Comparison of ENCODE assay signal across 23 cellular contexts in genomic region chr14:79011920-79012204, GRCh38.
A peak's percentile ranks its signal among the peaks of the same experiment; 100 is the strongest.
DNase-seq lines count a peak whose midpoint lies in the region; ATAC-seq, FAIRE-seq and TF ChIP-seq lines count a peak whose summit lies in the region.
"Had no signal": no experiment of that assay in that cellular context is flagged by ENCODE, and none has a peak within 500 bp of the region (broad histone marks: within the 10 kb centered on the region; RNA-seq: fewer than 3 reads in every experiment).

No MANE protein-coding gene starts in this region.

- CTCF ChIA-PET in PC-3 (lab: Charles Lee): no interaction called here

- no peaks in the 10 kb centered on the region for H3K9me3 ChIP-seq in PC-3 (ENCODE audit: low read length)
- H3K9me3 ChIP-seq in astrocyte (ENCODE audit: insufficient read depth, low read depth, low read length): no peaks in the 10 kb centered on the region
- no peaks in the 10 kb centered on the region for H3K9me3 ChIP-seq in osteoblast (ENCODE audit: low read depth, low read length)
- H3K9me3 ChIP-seq: pancreas had no signal

- no peak overlapping the region for H3K4me3 Mint-ChIP-seq in astrocyte (ENCODE audit: unreplicated experiment)
- H3K4me3 Mint-ChIP-seq: activated T-cell treated with anti-CD3 and anti-CD28 coated beads, Interleukin-2, amount 50 U/mL, for 24 hours; IgD-negative memory B cell; stimulated activated effector memory CD8-positive, alpha-beta T cell treated with anti-CD3 and anti-CD28 coated beads, Interleukin-12 subunit alpha, Interleukin-12 subunit beta, amount 100 ng/mL, for 72 hours had no signal

- H3K36me3 Mint-ChIP-seq in astrocyte (ENCODE audit: low read depth, unreplicated experiment): no peaks in the 10 kb centered on the region
- H3K36me3 Mint-ChIP-seq: IgD-negative memory B cell; stimulated activated effector memory CD8-positive, alpha-beta T cell treated with anti-CD3 and anti-CD28 coated beads, Interleukin-12 subunit alpha, Interleukin-12 subunit beta, amount 100 ng/mL, for 72 hours had no signal

- H3K27ac ChIP-seq in PC-3 (ENCODE audit: low read length) (peak overlapping the region; percentile 88), astrocyte (ENCODE audit: low read depth, low read length) (peak overlapping the region; percentile 82), osteoblast (ENCODE audit: low read depth, low read length) (peak overlapping the region; percentile 70)
- H3K27ac ChIP-seq: C4-2B, pancreas, WERI-Rb-1 had no signal

- no peaks in the 10 kb centered on the region for H3K9me2 ChIP-seq in PC-3 (replicated peaks; ENCODE audit: low read length)

- ATAC-seq in PC-3: peak; percentile 80
- no peak for ATAC-seq in GM18502 (IDR thresholded peaks at IDR 0.05; ENCODE audit: poor library complexity, unreplicated experiment)
- ATAC-seq: left cardiac atrium; right cardiac atrium; stimulated activated effector memory CD8-positive, alpha-beta T cell treated with anti-CD3 and anti-CD28 coated beads, Interleukin-12 subunit alpha, Interleukin-12 subunit beta, amount 100 ng/mL, for 72 hours had no signal

- H3K79me2 ChIP-seq in PC-3 (ENCODE audit: low read length): no peaks in the 10 kb centered on the region
- no peaks in the 10 kb centered on the region for H3K79me2 ChIP-seq in astrocyte (ENCODE audit: insufficient read depth, low read length)
- no peaks in the 10 kb centered on the region for H3K79me2 ChIP-seq in osteoblast (ENCODE audit: insufficient read depth, low read length)

- no peak for TF ChIP-seq CTCF in AG10803 (conservative IDR thresholded peaks at IDR 0.05; ENCODE audit: low read length)
- TF ChIP-seq CTCF in PC-3 (conservative IDR thresholded peaks at IDR 0.05; ENCODE audit: low read depth, low read length): no peak
- TF ChIP-seq CTCF in astrocyte (IDR thresholded peaks at IDR 0.05; ENCODE audit: insufficient read depth, low read depth, low read length): no peak
- no peak for TF ChIP-seq CTCF in osteoblast (IDR thresholded peaks at IDR 0.05; ENCODE audit: extremely low read depth, low read depth, low read length)
- no peak for TF ChIP-seq CTCF in GM10266 (IDR thresholded peaks at IDR 0.05; ENCODE audit: control insufficient read depth, insufficient read depth, low read depth, missing control alignments)

- no TSS peak for BruUV-seq in PC-3 (replicated peaks; lab: Mats Ljungman, UMichigan)

- H3K36me3 ChIP-seq in PC-3 (ENCODE audit: low read depth, low read length) (no peaks in the 10 kb centered on the region), astrocyte (ENCODE audit: insufficient read depth, low read length) (no peaks in the 10 kb centered on the region), osteoblast (ENCODE audit: insufficient read depth, low read length) (no peaks in the 10 kb centered on the region)
- H3K36me3 ChIP-seq: pancreas, WERI-Rb-1 had no signal

- peak overlapping the region; percentile 87 for H3K27ac Mint-ChIP-seq in astrocyte (ENCODE audit: unreplicated experiment)
- H3K27ac Mint-ChIP-seq: activated T-cell treated with anti-CD3 and anti-CD28 coated beads, Interleukin-2, amount 50 U/mL, for 24 hours; IgD-negative memory B cell; stimulated activated effector memory CD8-positive, alpha-beta T cell treated with anti-CD3 and anti-CD28 coated beads, Interleukin-12 subunit alpha, Interleukin-12 subunit beta, amount 100 ng/mL, for 72 hours had no signal

- H3K4me2 ChIP-seq in PC-3 (ENCODE audit: low read length): peak overlapping the region; percentile 62
- peak overlapping the region; percentile 69 for H3K4me2 ChIP-seq in astrocyte (ENCODE audit: low read length)
- peak overlapping the region; percentile 49 for H3K4me2 ChIP-seq in osteoblast (ENCODE audit: insufficient read depth, low read length)

- POLR2A ChIA-PET in PC-3 (lab: Charles Lee; ENCODE audit: unreplicated experiment): no interaction called here

- peak overlapping the region; percentile 52; the same call in 1 of the 2 replicates for H3K9ac ChIP-seq in PC-3 (ENCODE audit: low read length)
- H3K9ac ChIP-seq in astrocyte (ENCODE audit: low read length): peak overlapping the region; percentile 46

- H3K4me1 ChIP-seq in PC-3 (ENCODE audit: insufficient read depth, low read length): peaks cover 20% of the 10 kb centered on the region
- H3K4me1 ChIP-seq in astrocyte (ENCODE audit: insufficient read depth, low read length): peaks cover 9% of the 10 kb centered on the region
- H3K4me1 ChIP-seq in osteoblast (ENCODE audit: insufficient read depth, low read length): peaks cover 5% of the 10 kb centered on the region
- H3K4me1 ChIP-seq: pancreas had no signal

- no peaks in the 10 kb centered on the region for H3K27me3 Mint-ChIP-seq in astrocyte (ENCODE audit: low read depth, unreplicated experiment)

- no peaks in the 10 kb centered on the region for H3F3A ChIP-seq in PC-3 (ENCODE audit: low read length, unreplicated experiment)

- H3K9me3 Mint-ChIP-seq in astrocyte (ENCODE audit: unreplicated experiment): no peaks in the 10 kb centered on the region
- H3K9me3 Mint-ChIP-seq: activated T-cell treated with anti-CD3 and anti-CD28 coated beads, Interleukin-2, amount 50 U/mL, for 24 hours; stimulated activated effector memory CD8-positive, alpha-beta T cell treated with anti-CD3 and anti-CD28 coated beads, Interleukin-12 subunit alpha, Interleukin-12 subunit beta, amount 100 ng/mL, for 72 hours had no signal

- H3K27me3 ChIP-seq in PC-3 (ENCODE audit: low read length): no peaks in the 10 kb centered on the region
- H3K27me3 ChIP-seq in astrocyte (ENCODE audit: insufficient read depth, low read length): no peaks in the 10 kb centered on the region
- H3K27me3 ChIP-seq in osteoblast (ENCODE audit: insufficient read depth, low read length): no peaks in the 10 kb centered on the region
- H3K27me3 ChIP-seq: pancreas had no signal

- no peak overlapping the region for H3K4me3 ChIP-seq in AG10803 (ENCODE audit: low read length)
- peak overlapping the region; percentile 23; the same call in 1 of the 2 replicates for H3K4me3 ChIP-seq in PC-3 (ENCODE audit: low read length)
- peak overlapping the region; percentile 14 for H3K4me3 ChIP-seq in astrocyte (ENCODE audit: insufficient read depth, low read depth, low read length)
- no peak overlapping the region for H3K4me3 ChIP-seq in osteoblast (ENCODE audit: insufficient read depth, low read length)
- H3K4me3 ChIP-seq: pancreas had no signal

- no peaks in the 10 kb centered on the region for H4K20me1 ChIP-seq in PC-3 (ENCODE audit: low read length)
- no peaks in the 10 kb centered on the region for H4K20me1 ChIP-seq in astrocyte (ENCODE audit: insufficient read depth, low read length)
- H4K20me1 ChIP-seq in osteoblast (ENCODE audit: insufficient read depth, low read length): no peaks in the 10 kb centered on the region

- intact Hi-C loops in PC-3 (cut with micrococcal nuclease): loop anchor here (1.0 to 5.0 kb wide), 7 partner anchors 190 to 1045 kb away; no protein-coding TSS in a partner anchor

- peak; percentile 23 for DNase-seq in AG10803 (ENCODE audit: low read depth)
- DNase-seq in PC-3: no peak
- DNase-seq in astrocyte (ENCODE audit: low read depth): peak; percentile 38
- peak; percentile 65 for DNase-seq in osteoblast (ENCODE audit: insufficient read length, low spot score, missing footprints)
- no peak for DNase-seq in SKM-1 (lab: John Stamatoyannopoulos, UW; ENCODE audit: unreplicated experiment)
- DNase-seq in NOMO-1 treated with dmso at 0.1 percent for 144 hours (lab: John Stamatoyannopoulos, UW; ENCODE audit: unreplicated experiment): no peak
- DNase-seq in GM10266 (ENCODE audit: extremely low spot score): no peak
- DNase-seq: activated CD4-positive, alpha-beta T cell treated with anti-CD3 and anti-CD28 coated beads for 48 hours; activated gamma-delta T cell treated with Interleukin-2 at 50 U/mL for 16 hours; activated T-cell treated with anti-CD3 and anti-CD28 coated beads, Interleukin-2, amount 50 U/mL, for 24 hours; Calu3; cerebellar nuclear complex; left cardiac atrium; NCI-H1930; pancreas; right cardiac atrium; stimulated activated CD4-positive, alpha-beta T cell treated with anti-CD3 and anti-CD28 coated beads, Interleukin-4, amount 100 ng/mL, for 24 hours; WERI-Rb-1 had no signal

- H3K4me1 Mint-ChIP-seq in astrocyte (ENCODE audit: low read depth, unreplicated experiment): peaks cover 21% of the 10 kb centered on the region
- H3K4me1 Mint-ChIP-seq: IgD-negative memory B cell; stimulated activated effector memory CD8-positive, alpha-beta T cell treated with anti-CD3 and anti-CD28 coated beads, Interleukin-12 subunit alpha, Interleukin-12 subunit beta, amount 100 ng/mL, for 72 hours had no signal

- FAIRE-seq in astrocyte (lab: Jason Lieb, UNC): no peak
- FAIRE-seq: H1, pancreas had no signal

- H2AFZ ChIP-seq in PC-3 (ENCODE audit: low read length) (no peak overlapping the region), astrocyte (ENCODE audit: low read depth, low read length) (peak overlapping the region; percentile 30), osteoblast (ENCODE audit: low read length) (no peak overlapping the region)

Comparison
In these comparisons a context has a peak if more than half of its experiments do, and no peak if none do; other contexts are left out.
1. DNase-seq: peak in AG10803 (single experiment), astrocyte (single experiment) and osteoblast (single experiment); none in PC-3 (single experiment), SKM-1 (single experiment), NOMO-1 treated with dmso at 0.1 percent for 144 hours (single experiment) and GM10266 (single experiment).
2. H3K4me3 ChIP-seq: peak in PC-3 (single experiment) and astrocyte (single experiment); none in AG10803 (single experiment) and osteoblast (single experiment).
3. Peak in every context shown above with its lines, with median percentiles within 50 percentile points of each other: H3K27ac ChIP-seq and H3K4me2 ChIP-seq.